In the genomic region with DNA sequence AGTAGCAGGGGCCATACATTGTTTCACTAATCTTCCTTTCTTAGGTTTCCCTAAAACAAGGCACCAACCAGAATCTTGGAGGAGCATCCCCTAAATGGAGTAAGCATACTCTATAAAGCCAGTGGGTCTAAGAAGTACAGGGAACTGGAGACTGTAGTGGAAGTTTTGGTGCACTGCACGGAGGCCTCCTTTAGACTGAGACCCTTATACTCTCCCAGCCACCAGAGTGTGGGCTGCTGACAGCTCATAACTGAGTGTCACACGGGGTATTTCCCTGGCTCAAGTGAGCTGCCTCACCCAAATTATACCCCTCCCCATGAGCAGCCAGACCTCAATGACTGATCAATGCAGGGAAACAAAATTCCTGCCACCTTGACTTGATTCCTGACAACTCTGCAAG, we compare ENCODE assay signal across 35 cellular contexts.
"Had no signal": no experiment of that assay in that cellular context is flagged by ENCODE, and none has a peak within 500 bp of the region (broad histone marks: within the 10 kb centered on the region; RNA-seq: fewer than 3 reads in every experiment).

No MANE protein-coding gene starts in this region.

- H3K4me3 Mint-ChIP-seq: activated B cell treated with CpG ODN at 0.5 μM for 24 hours; activated CD4-positive, alpha-beta memory T cell treated with anti-CD3 and anti-CD28 coated beads for 36 hours; activated CD4-positive, alpha-beta T cell treated with anti-CD3 and anti-CD28 coated beads, Interleukin-2, amount 10 ng/mL, durations not matched to agents 24 days and 14 days; activated CD8-positive, alpha-beta T cell treated with anti-CD3 and anti-CD28 coated beads for 36 hours; activated naive CD4-positive, alpha-beta T cell treated with anti-CD3 and anti-CD28 coated beads, Interleukin-2, amount 10 ng/mL, durations not matched to agents 7 days and 5 days; activated naive CD4-positive, alpha-beta T cell treated with anti-CD3 and anti-CD28 coated beads, Interleukin-2, amount 50 U/mL, for 24 hours; activated naive CD8-positive, alpha-beta T cell; activated naive CD8-positive, alpha-beta T cell treated with anti-CD3 and anti-CD28 coated beads, Interleukin-2, amount 10 ng/mL, durations not matched to agents 7 days and 5 days; activated naive CD8-positive, alpha-beta T cell treated with anti-CD3 and anti-CD28 coated beads, Interleukin-2, amount 50 U/mL, for 24 hours; activated T-cell treated with anti-CD3 and anti-CD28 coated beads, Interleukin-2, amount 50 U/mL, for 4 hours; T-helper 1 cell treated with Interleukin-12 subunit alpha and Interleukin-12 subunit beta and Interleukin-4 antibody, amounts not matched to agents 30 μg/mL and 1 μg/mL, for 36 hours; T-helper 2 cell treated with Interferon-gamma antibody and Interleukin-4, amounts not matched to agents 5 μg/mL and 100 μg/mL, for 36 hours had no signal

- H3K9me3 ChIP-seq: body of pancreas, breast epithelium had no signal

- H3K4me1 ChIP-seq: body of pancreas, breast epithelium had no signal

- DNase-seq: activated B cell treated with CpG ODN at 0.5 μM for 24 hours; activated CD4-positive, alpha-beta memory T cell treated with anti-CD3 and anti-CD28 coated beads for 36 hours; activated CD4-positive, alpha-beta T cell treated with anti-CD3 and anti-CD28 coated beads for 4 hours; activated CD4-positive, alpha-beta T cell treated with anti-CD3 and anti-CD28 coated beads, Interleukin-2, amount 10 ng/mL, durations not matched to agents 24 days and 14 days; activated CD4-positive, alpha-beta T cell treated with anti-CD3 and anti-CD28 coated beads, Interleukin-2, amount 50 U/mL, for 1 hour; activated CD4-positive, alpha-beta T cell treated with anti-CD3 and anti-CD28 coated beads, Interleukin-2, amount 50 U/mL, for 4 hours; activated CD4-positive, CD25-positive, alpha-beta regulatory T cell treated with anti-CD3 and anti-CD28 coated beads, Interleukin-2, amount 50 U/mL, for 72 hours; activated CD8-positive, alpha-beta memory T cell treated with anti-CD3 and anti-CD28 coated beads, Interleukin-2, amount 50 U/mL, for 4 hours; activated CD8-positive, alpha-beta T cell treated with anti-CD3 and anti-CD28 coated beads for 36 hours; activated effector memory CD4-positive, alpha-beta T cell treated with Interleukin-2 at 50 U/mL for 16 hours; activated gamma-delta T cell; activated naive CD4-positive, alpha-beta T cell treated with anti-CD3 and anti-CD28 coated beads, Interleukin-2, amount 10 ng/mL, durations not matched to agents 7 days and 5 days; activated naive CD4-positive, alpha-beta T cell treated with Interleukin-2 at 50 U/mL for 16 hours; activated naive CD8-positive, alpha-beta T cell treated with anti-CD3 and anti-CD28 coated beads, Interleukin-2, amount 10 ng/mL, durations not matched to agents 7 days and 5 days; activated naive CD8-positive, alpha-beta T cell treated with anti-CD3 and anti-CD28 coated beads, Interleukin-2, amount 50 U/mL, for 24 hours; activated T-cell treated with anti-CD3 and anti-CD28 coated beads for 4 hours; activated T-cell treated with anti-CD3 and anti-CD28 coated beads, Interleukin-2, amount 50 U/mL, for 1 hour; activated T-cell treated with anti-CD3 and anti-CD28 coated beads, Interleukin-2, amount 50 U/mL, for 4 hours; amygdala; anterior cingulate cortex; body of pancreas; brain microvascular endothelial cell; central memory CD4-positive, alpha-beta T cell; T-helper 1 cell; T-helper 2 cell; T-helper 9 cell had no signal

- ATAC-seq: activated CD8-positive, alpha-beta T cell treated with anti-CD3 and anti-CD28 coated beads for 36 hours; activated naive CD8-positive, alpha-beta T cell treated with anti-CD3 and anti-CD28 coated beads, Interleukin-2, amount 50 U/mL, for 24 hours; activated T-cell treated with anti-CD3 and anti-CD28 coated beads, Interleukin-2, amount 50 U/mL, for 4 hours; body of pancreas had no signal

- H3K36me3 Mint-ChIP-seq: activated CD4-positive, alpha-beta memory T cell treated with anti-CD3 and anti-CD28 coated beads for 36 hours; activated naive CD4-positive, alpha-beta T cell treated with anti-CD3 and anti-CD28 coated beads, Interleukin-2, amount 10 ng/mL, durations not matched to agents 7 days and 5 days; activated naive CD4-positive, alpha-beta T cell treated with anti-CD3 and anti-CD28 coated beads, Interleukin-2, amount 50 U/mL, for 24 hours; activated naive CD8-positive, alpha-beta T cell; activated naive CD8-positive, alpha-beta T cell treated with anti-CD3 and anti-CD28 coated beads, Interleukin-2, amount 10 ng/mL, durations not matched to agents 7 days and 5 days had no signal

- H3K27ac ChIP-seq: body of pancreas, brain microvascular endothelial cell, breast epithelium, VCaP had no signal

- H3K4me1 Mint-ChIP-seq: activated B cell treated with CpG ODN at 0.5 μM for 24 hours; activated CD4-positive, alpha-beta T cell treated with anti-CD3 and anti-CD28 coated beads, Interleukin-2, amount 10 ng/mL, durations not matched to agents 24 days and 14 days; activated naive CD4-positive, alpha-beta T cell treated with anti-CD3 and anti-CD28 coated beads, Interleukin-2, amount 10 ng/mL, durations not matched to agents 7 days and 5 days; activated naive CD4-positive, alpha-beta T cell treated with anti-CD3 and anti-CD28 coated beads, Interleukin-2, amount 50 U/mL, for 24 hours; activated naive CD8-positive, alpha-beta T cell treated with anti-CD3 and anti-CD28 coated beads, Interleukin-2, amount 10 ng/mL, durations not matched to agents 7 days and 5 days; activated naive CD8-positive, alpha-beta T cell treated with anti-CD3 and anti-CD28 coated beads, Interleukin-2, amount 50 U/mL, for 24 hours had no signal

- H3K27ac Mint-ChIP-seq: activated B cell treated with CpG ODN at 0.5 μM for 24 hours; activated CD4-positive, alpha-beta memory T cell treated with anti-CD3 and anti-CD28 coated beads for 36 hours; activated CD4-positive, alpha-beta T cell treated with anti-CD3 and anti-CD28 coated beads, Interleukin-2, amount 10 ng/mL, durations not matched to agents 24 days and 14 days; activated CD8-positive, alpha-beta T cell treated with anti-CD3 and anti-CD28 coated beads for 36 hours; activated naive CD4-positive, alpha-beta T cell treated with anti-CD3 and anti-CD28 coated beads, Interleukin-2, amount 10 ng/mL, durations not matched to agents 7 days and 5 days; activated naive CD4-positive, alpha-beta T cell treated with anti-CD3 and anti-CD28 coated beads, Interleukin-2, amount 50 U/mL, for 24 hours; activated naive CD8-positive, alpha-beta T cell; activated naive CD8-positive, alpha-beta T cell treated with anti-CD3 and anti-CD28 coated beads, Interleukin-2, amount 10 ng/mL, durations not matched to agents 7 days and 5 days; activated naive CD8-positive, alpha-beta T cell treated with anti-CD3 and anti-CD28 coated beads, Interleukin-2, amount 50 U/mL, for 24 hours; activated T-helper 2 cell treated with anti-CD3 and anti-CD28 coated beads, Interferon-gamma antibody, Interleukin-2, Interleukin-4, amounts not matched to agents 10 μg/mL and 5 μg/mL and 100 μg/mL, durations not matched to agents 14 hours and 24 hours and 36 hours; T-helper 1 cell treated with Interleukin-12 subunit alpha and Interleukin-12 subunit beta and Interleukin-4 antibody, amounts not matched to agents 30 μg/mL and 1 μg/mL, for 36 hours; T-helper 2 cell treated with Interferon-gamma antibody and Interleukin-4, amounts not matched to agents 5 μg/mL and 100 μg/mL, for 36 hours had no signal

- H3K27me3 Mint-ChIP-seq: activated B cell treated with CpG ODN at 0.5 μM for 24 hours; activated CD4-positive, alpha-beta memory T cell treated with anti-CD3 and anti-CD28 coated beads for 36 hours; activated CD4-positive, alpha-beta T cell treated with anti-CD3 and anti-CD28 coated beads, Interleukin-2, amount 10 ng/mL, durations not matched to agents 24 days and 14 days; activated CD8-positive, alpha-beta T cell treated with anti-CD3 and anti-CD28 coated beads for 36 hours; activated naive CD4-positive, alpha-beta T cell treated with anti-CD3 and anti-CD28 coated beads, Interleukin-2, amount 10 ng/mL, durations not matched to agents 7 days and 5 days; activated naive CD8-positive, alpha-beta T cell treated with anti-CD3 and anti-CD28 coated beads, Interleukin-2, amount 10 ng/mL, durations not matched to agents 7 days and 5 days; activated naive CD8-positive, alpha-beta T cell treated with anti-CD3 and anti-CD28 coated beads, Interleukin-2, amount 50 U/mL, for 24 hours had no signal

- H3K9me3 Mint-ChIP-seq: activated B cell treated with CpG ODN at 0.5 μM for 24 hours; activated CD4-positive, alpha-beta memory T cell treated with anti-CD3 and anti-CD28 coated beads for 36 hours; activated CD4-positive, alpha-beta T cell treated with anti-CD3 and anti-CD28 coated beads, Interleukin-2, amount 10 ng/mL, durations not matched to agents 24 days and 14 days; activated naive CD4-positive, alpha-beta T cell treated with anti-CD3 and anti-CD28 coated beads, Interleukin-2, amount 50 U/mL, for 24 hours; activated naive CD8-positive, alpha-beta T cell treated with anti-CD3 and anti-CD28 coated beads, Interleukin-2, amount 50 U/mL, for 24 hours; activated T-helper 2 cell treated with anti-CD3 and anti-CD28 coated beads, Interferon-gamma antibody, Interleukin-2, Interleukin-4, amounts not matched to agents 10 μg/mL and 5 μg/mL and 100 μg/mL, durations not matched to agents 14 hours and 24 hours and 36 hours; T-helper 1 cell treated with Interleukin-12 subunit alpha and Interleukin-12 subunit beta and Interleukin-4 antibody, amounts not matched to agents 30 μg/mL and 1 μg/mL, for 36 hours; T-helper 2 cell treated with Interferon-gamma antibody and Interleukin-4, amounts not matched to agents 5 μg/mL and 100 μg/mL, for 36 hours had no signal

- H3K27me3 ChIP-seq: body of pancreas, brain microvascular endothelial cell, breast epithelium had no signal

- H3K36me3 ChIP-seq: brain microvascular endothelial cell, breast epithelium had no signal

- FAIRE-seq: astrocyte, TTC549 had no signal

- H3K4me3 ChIP-seq: body of pancreas, breast epithelium had no signal
